In the genomic region with DNA sequence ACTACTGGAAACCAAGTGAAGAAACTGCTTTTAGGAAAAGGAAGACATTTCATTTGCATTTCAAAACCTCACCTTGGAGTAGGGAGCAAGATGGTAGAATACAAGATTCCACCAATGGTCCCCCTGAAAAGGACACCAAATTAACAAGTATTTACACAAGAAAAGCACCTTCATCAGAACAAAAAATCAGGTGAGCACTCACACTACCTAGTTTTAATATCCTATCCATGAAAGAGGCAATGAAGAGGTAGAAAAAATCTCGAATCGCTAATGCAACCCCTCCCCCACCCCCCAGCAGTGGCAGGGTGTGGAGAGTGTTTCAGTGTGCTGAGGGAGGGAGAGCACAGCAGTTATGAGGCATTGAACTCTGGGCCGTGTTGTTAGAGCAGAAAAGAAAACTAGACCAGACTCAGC, we compare ENCODE assay signal across 34 cellular contexts.
"Had no signal": no experiment of that assay in that cellular context is flagged by ENCODE, and none has a peak within 500 bp of the region (broad histone marks: within the 10 kb centered on the region; RNA-seq: fewer than 3 reads in every experiment).

No MANE protein-coding gene starts in this region.

- H3K36me3 ChIP-seq: esophagus squamous epithelium, ovary, uterus had no signal

- H3K4me1 Mint-ChIP-seq: central memory CD8-positive, alpha-beta T cell; naive B cell; nephron progenitor cell; stimulated activated memory B cell treated with anti-CD40 and anti-IgM and Interleukin-4, amounts not matched to agents 10 μg/mL and 1 μg/mL and 100 μg/mL, for 72 hours; stimulated activated naive CD8-positive, alpha-beta T cell treated with anti-CD3 and anti-CD28 coated beads, Interleukin-15, amount 100 ng/mL, for 72 hours had no signal

- H3K27me3 ChIP-seq: esophagus squamous epithelium, ovary, uterus had no signal

- H3K4me3 Mint-ChIP-seq: activated CD8-positive, alpha-beta T cell treated with anti-CD3 and anti-CD28 coated beads for 36 hours; central memory CD8-positive, alpha-beta T cell; immature natural killer cell; mesothelial cell of epicardium; naive B cell; nephron progenitor cell; stimulated activated memory B cell treated with anti-CD40 and anti-IgM and Interleukin-4, amounts not matched to agents 10 μg/mL and 1 μg/mL and 100 μg/mL, for 72 hours; stimulated activated naive CD8-positive, alpha-beta T cell treated with anti-CD3 and anti-CD28 coated beads, Interleukin-15, amount 100 ng/mL, for 72 hours; type B pancreatic cell had no signal

- H3K27me3 Mint-ChIP-seq: activated CD8-positive, alpha-beta T cell treated with anti-CD3 and anti-CD28 coated beads for 36 hours; central memory CD8-positive, alpha-beta T cell; naive B cell; progenitor cell of endocrine pancreas; stimulated activated memory B cell treated with anti-CD40 and anti-IgM and Interleukin-4, amounts not matched to agents 10 μg/mL and 1 μg/mL and 100 μg/mL, for 72 hours; stimulated activated naive CD8-positive, alpha-beta T cell treated with anti-CD3 and anti-CD28 coated beads, Interleukin-15, amount 100 ng/mL, for 72 hours; type B pancreatic cell had no signal

- FAIRE-seq: bronchial epithelial cell, endometrium, kidney had no signal

- H3K27ac ChIP-seq: epithelial cell of prostate, esophagus squamous epithelium, ovary, skin epidermis, uterus had no signal

- H3K4me3 ChIP-seq: esophagus squamous epithelium, ovary, skin epidermis, uterus had no signal

- H3K9me3 ChIP-seq: esophagus squamous epithelium, ovary, uterus had no signal

- H3K4me1 ChIP-seq: esophagus squamous epithelium, uterus had no signal

- H3K36me3 Mint-ChIP-seq: naive B cell; stimulated activated memory B cell treated with anti-CD40 and anti-IgM and Interleukin-4, amounts not matched to agents 10 μg/mL and 1 μg/mL and 100 μg/mL, for 72 hours; type B pancreatic cell had no signal

- H3K27ac Mint-ChIP-seq: activated CD8-positive, alpha-beta T cell treated with anti-CD3 and anti-CD28 coated beads for 36 hours; activated naive CD4-positive, alpha-beta T cell treated with anti-CD3 and anti-CD28 coated beads, Interleukin-2, amount 50 U/mL, for 72 hours; activated T-helper 2 cell treated with anti-CD3 and anti-CD28 coated beads, Interferon-gamma antibody, Interleukin-2, Interleukin-4, amounts not matched to agents 10 μg/mL and 5 μg/mL and 100 μg/mL, durations not matched to agents 14 hours and 24 hours and 36 hours; immature natural killer cell; mesothelial cell of epicardium; nephron progenitor cell; progenitor cell of endocrine pancreas; stimulated activated memory B cell treated with anti-CD40 and anti-IgM and Interleukin-4, amounts not matched to agents 10 μg/mL and 1 μg/mL and 100 μg/mL, for 72 hours; stimulated activated naive CD8-positive, alpha-beta T cell treated with anti-CD3 and anti-CD28 coated beads, Interleukin-15, amount 100 ng/mL, for 72 hours; type B pancreatic cell had no signal

- DNase-seq: activated CD4-positive, alpha-beta T cell treated with anti-CD3 and anti-CD28 coated beads for 1 hour; activated CD4-positive, alpha-beta T cell treated with anti-CD3 and anti-CD28 coated beads, Interleukin-2, amount 50 U/mL, for 1 hour; activated CD8-positive, alpha-beta T cell treated with anti-CD3 and anti-CD28 coated beads for 36 hours; activated T-cell treated with anti-CD3 and anti-CD28 coated beads, Interleukin-2, amount 50 U/mL, for 48 hours; dermis blood vessel endothelial cell; effector CD4-positive, alpha-beta T cell; esophagus squamous epithelium; foreskin melanocyte; glutamatergic neuron; immature natural killer cell; kidney; left colon; mammary epithelial cell; naive B cell; nephron progenitor cell; ovary; stimulated activated CD4-positive, alpha-beta T cell treated with anti-CD3 and anti-CD28 coated beads, Interleukin-1b, Interleukin-23, amount 100 ng/mL, for 48 hours; stimulated activated CD4-positive, alpha-beta T cell treated with anti-CD3 and anti-CD28 coated beads, Interleukin-4, amount 100 ng/mL, for 4 hours; stimulated activated CD8-positive, alpha-beta memory T cell treated with anti-CD3 and anti-CD28 coated beads, Interleukin-4, amount 100 ng/mL, for 48 hours; stimulated activated naive CD8-positive, alpha-beta T cell treated with anti-CD3 and anti-CD28 coated beads, Interleukin-15, amount 100 ng/mL, for 72 hours; substantia nigra; T-helper 2 cell; uterus had no signal
